8 cellular contexts compared by ENCODE assay signal in genomic region chr11:59555601-59556114, GRCh38. TPM values are rescaled to one million over a fixed set of nuclear protein-coding genes. Genes with fewer than 3 reads are reported as not detected.
DNase-seq lines count a peak whose midpoint lies in the region; ATAC-seq and TF ChIP-seq lines count a peak whose summit lies in the region.

No MANE protein-coding gene starts in this region.

- H3K36me3 ChIP-seq in HEK293 (ENCODE audit: control insufficient read depth in 2 of 2, insufficient read depth in 1 of 2, low read length in 2 of 2) = no peaks in the 10 kb centered on the region
- no peaks in the 10 kb centered on the region for H3K36me3 ChIP-seq in skeletal muscle tissue (ENCODE audit: control insufficient read depth in 3 of 3, insufficient read depth in 3 of 3, low read length in 3 of 3)
- H3K36me3 ChIP-seq in body of pancreas (replicated peaks in 1 of 2; ENCODE audit: insufficient read depth in 1 of 2, low read depth in 2 of 2) = no peaks in the 10 kb centered on the region

- WGBS in body of pancreas, 2 donors = 24 to 26% methylated on average over 17 of the region's 17 CpGs

- no peaks in the 10 kb centered on the region for H3K9me3 Mint-ChIP-seq in T-cell

- peaks cover 0 to 16% (median 0%) of the 10 kb centered on the region in 3 donors for H3K27me3 ChIP-seq in skeletal muscle tissue (ENCODE audit: control insufficient read depth in 3 of 3, insufficient read depth in 3 of 3, low read length in 3 of 3)
- H3K27me3 ChIP-seq in body of pancreas = no peaks in the 10 kb centered on the region

- TF ChIP-seq POLR2A in body of pancreas (IDR thresholded peaks at IDR 0.05) = no peak

- H3K4me3 ChIP-seq in HEK293 (ENCODE audit: low read depth, low read length) (peak overlapping the region; percentile 53), fibroblast of the aortic adventitia (ENCODE audit: low read depth, low read length) (peak overlapping the region; percentile 52), skeletal muscle tissue (ENCODE audit: low read length in 3 of 3) (peak overlapping the region; percentile 10 to 80 (median 64)), body of pancreas (no peak overlapping the region)

- peaks cover 0 to 9% of the 10 kb centered on the region in 2 donors for H3K27me3 Mint-ChIP-seq in T-cell

- no peak for ATAC-seq in T-cell (replicated peaks in 1 of 4)
- ATAC-seq in body of pancreas = no peak

- peaks cover under 1% of the 10 kb centered on the region for H3K36me3 Mint-ChIP-seq in T-cell

- DNase-seq in T-cell (no peak), fibroblast of the aortic adventitia (ENCODE audit: low read depth) (no peak), DMS114 treated with DMSO at 0.1 percent for 48 hours (lab: John Stamatoyannopoulos, UW; ENCODE audit: unreplicated experiment) (no peak), GM10266 (ENCODE audit: extremely low spot score) (no peak), NCI-H446 (lab: John Stamatoyannopoulos, UW) (no peak), body of pancreas (no peak)

- peaks cover 48 to 55% (median 48%) of the 10 kb centered on the region in 3 donors for H3K4me1 Mint-ChIP-seq in T-cell

- H3K27ac Mint-ChIP-seq in T-cell = peak overlapping the region; percentile 66 to 76

- H3K9me3 ChIP-seq in HEK293 (ENCODE audit: control insufficient read depth, insufficient read depth, low read depth, low read length) = no peaks in the 10 kb centered on the region
- no peaks in the 10 kb centered on the region for H3K9me3 ChIP-seq in skeletal muscle tissue (ENCODE audit: control insufficient read depth in 3 of 3, low read length in 3 of 3)
- H3K9me3 ChIP-seq in body of pancreas = no peaks in the 10 kb centered on the region

- H3K9ac ChIP-seq in skeletal muscle tissue (ENCODE audit: low read depth in 1 of 3, low read length in 3 of 3) = peak overlapping the region in 2 of 3 donors; percentile 34 to 44

- CTCF ChIA-PET in HEK293 (lab: Yijun Ruan, JAX) = interaction anchor here (1.1 kb wide), 1 partner anchor 18 kb away, joined by 4 read pairs; no protein-coding TSS in a partner anchor
- CTCF ChIA-PET in T-cell (lab: Charles Lee) = interaction anchor here in 1 of 2 donors (0.6 kb wide), 1 partner anchor 48 kb away, joined by 14 read pairs; no protein-coding TSS in a partner anchor

- intact Hi-C loops in body of pancreas (cut with DNase I) = no loop called here

- peak overlapping the region; percentile 61 to 79 (median 65) for H3K4me3 Mint-ChIP-seq in T-cell

- TF ChIP-seq CTCF in HEK293 (tag by site-specific recombination; IDR thresholded peaks at IDR 0.05) (no peak), fibroblast of the aortic adventitia (IDR thresholded peaks at IDR 0.05; ENCODE audit: insufficient read depth, low read length) (no peak), GM10266 (IDR thresholded peaks at IDR 0.05; ENCODE audit: control insufficient read depth, insufficient read depth, low read depth, missing control alignments) (no peak), body of pancreas (IDR thresholded peaks at IDR 0.05) (no peak)

- no peaks in the 10 kb centered on the region for H3K4me1 ChIP-seq in HEK293 (ENCODE audit: control insufficient read depth, insufficient read depth, low read length)
- H3K4me1 ChIP-seq in skeletal muscle tissue (ENCODE audit: control insufficient read depth in 3 of 3, insufficient read depth in 3 of 3, low read length in 3 of 3) = peaks cover 6 to 19% (median 17%) of the 10 kb centered on the region in 3 donors
- H3K4me1 ChIP-seq in body of pancreas = peaks cover 22% of the 10 kb centered on the region

- H3K27ac ChIP-seq in HEK293 (ENCODE audit: extremely low read depth, low read depth, low read length) (no peak overlapping the region; the same call in 1 of the 2 replicates), skeletal muscle tissue (ENCODE audit: low read depth, low read length) (no peak overlapping the region), body of pancreas (peak overlapping the region in 2 of 4 donors; percentile 19 to 45)

- POLR2A ChIA-PET in HEK293 (lab: Yijun Ruan, JAX) = interaction anchor here (0.6 to 1.4 kb wide), 4 partner anchors 10 to 1338 kb away, joined by 3 read pairs; partner anchors contain the start of gene PATL1
- POLR2A ChIA-PET in T-cell (lab: Charles Lee) = interaction anchor here in 1 of 2 donors (0.6 kb wide), 1 partner anchor 110 kb away, joined by 3 read pairs; no protein-coding TSS in a partner anchor

TF ChIP-seq in HEK293, 187 proteins besides CTCF, POLR2A, EP300 and RAD21 (continues in another document):
- TF ChIP-seq ZNF544 (tag by site-specific recombination; IDR thresholded peaks at IDR 0.05) (no peak), ZNF114 (tag by site-specific recombination; IDR thresholded peaks at IDR 0.05) (no peak), RBAK (tag by site-specific recombination; IDR thresholded peaks at IDR 0.05) (no peak), ELK4 (IDR thresholded peaks at IDR 0.05; ENCODE audit: borderline replicate concordance, low read depth, low read length) (no peak), TRIM28 (IDR thresholded peaks at IDR 0.05; ENCODE audit: borderline replicate concordance, low read length) (no peak), ZNF266 (tag by site-specific recombination; IDR thresholded peaks at IDR 0.05; ENCODE audit: low read depth) (no peak), ZBTB17 (tag by site-specific recombination; IDR thresholded peaks at IDR 0.05) (peak; percentile 60; the same call in 1 of the 2 replicates), ZNF335 (tag by site-specific recombination; conservative IDR thresholded peaks at IDR 0.05) (peak; percentile 70), ZNF654 (tag by site-specific recombination; IDR thresholded peaks at IDR 0.05; ENCODE audit: low read depth) (no peak), ZBTB20 (tag by site-specific recombination; IDR thresholded peaks at IDR 0.05) (0 out of 2 replicates have a peak, but pooled peaks have one; percentile 22), ZNF148 (tag by site-specific recombination; IDR thresholded peaks at IDR 0.05; ENCODE audit: borderline replicate concordance) (no peak), YY1 (tag by site-specific recombination; IDR thresholded peaks at IDR 0.05) (no peak), MYNN (tag by site-specific recombination; IDR thresholded peaks at IDR 0.05; ENCODE audit: borderline replicate concordance) (no peak), ZNF701 (tag by site-specific recombination; IDR thresholded peaks at IDR 0.05) (no peak)
- TF ChIP-seq, protein P1, sequence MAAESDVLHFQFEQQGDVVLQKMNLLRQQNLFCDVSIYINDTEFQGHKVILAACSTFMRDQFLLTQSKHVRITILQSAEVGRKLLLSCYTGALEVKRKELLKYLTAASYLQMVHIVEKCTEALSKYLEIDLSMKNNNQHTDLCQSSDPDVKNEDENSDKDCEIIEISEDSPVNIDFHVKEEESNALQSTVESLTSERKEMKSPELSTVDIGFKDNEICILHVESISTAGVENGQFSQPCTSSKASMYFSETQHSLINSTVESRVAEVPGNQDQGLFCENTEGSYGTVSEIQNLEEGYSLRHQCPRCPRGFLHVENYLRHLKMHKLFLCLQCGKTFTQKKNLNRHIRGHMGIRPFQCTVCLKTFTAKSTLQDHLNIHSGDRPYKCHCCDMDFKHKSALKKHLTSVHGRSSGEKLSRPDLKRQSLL (tag by site-specific recombination; IDR thresholded peaks at IDR 0.05) = no peak
- TF ChIP-seq, protein P2, sequence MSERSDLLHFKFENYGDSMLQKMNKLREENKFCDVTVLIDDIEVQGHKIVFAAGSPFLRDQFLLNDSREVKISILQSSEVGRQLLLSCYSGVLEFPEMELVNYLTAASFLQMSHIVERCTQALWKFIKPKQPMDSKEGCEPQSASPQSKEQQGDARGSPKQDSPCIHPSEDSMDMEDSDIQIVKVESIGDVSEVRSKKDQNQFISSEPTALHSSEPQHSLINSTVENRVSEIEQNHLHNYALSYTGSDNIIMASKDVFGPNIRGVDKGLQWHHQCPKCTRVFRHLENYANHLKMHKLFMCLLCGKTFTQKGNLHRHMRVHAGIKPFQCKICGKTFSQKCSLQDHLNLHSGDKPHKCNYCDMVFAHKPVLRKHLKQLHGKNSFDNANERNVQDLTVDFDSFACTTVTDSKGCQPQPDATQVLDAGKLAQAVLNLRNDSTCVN (tag by site-specific recombination; optimal IDR thresholded peaks at IDR 0.05) = peak; percentile 9

RNA-seq across cellular contexts. Expression of gene OR4D9, which starts 44.3 kb away (rescaled TPM):
- total RNA-seq in T-cell = not detected
- not detected in 2 replicates for total RNA-seq in fibroblast of the aortic adventitia (ENCODE audit: low replicate concordance)
- total RNA-seq in skeletal muscle tissue = not detected
- total RNA-seq in body of pancreas = not detected

RNA-seq across cellular contexts. Expression of gene OR4D11, which starts 52.3 kb away (rescaled TPM):
- total RNA-seq in T-cell = not detected
- total RNA-seq in fibroblast of the aortic adventitia (ENCODE audit: low replicate concordance) = not detected in 2 replicates
- total RNA-seq in skeletal muscle tissue = not detected
- total RNA-seq in body of pancreas = not detected

RNA-seq across cellular contexts. Expression of gene OSBP, which starts 59.9 kb away (rescaled TPM):
- 10 to 100 TPM; 44.0 to 59.0 (median 46.2) TPM for total RNA-seq in T-cell
- total RNA-seq in fibroblast of the aortic adventitia (ENCODE audit: low replicate concordance) = 27.3 and 35.5 TPM in 2 replicates
- total RNA-seq in skeletal muscle tissue = 60.5 TPM
- total RNA-seq in body of pancreas = 10 to 100 TPM; 28.5 to 30.3 TPM

Comparison
In these comparisons a context has a peak if more than half of its experiments do, and no peak if none do; other contexts are left out.
1. H3K4me3 ChIP-seq: peak in HEK293 (single experiment), fibroblast of the aortic adventitia (single experiment) and skeletal muscle tissue (3 of 3); none in body of pancreas (0 of 2).